Comparison of ENCODE assay signal across 16 cellular contexts in the genomic region with DNA sequence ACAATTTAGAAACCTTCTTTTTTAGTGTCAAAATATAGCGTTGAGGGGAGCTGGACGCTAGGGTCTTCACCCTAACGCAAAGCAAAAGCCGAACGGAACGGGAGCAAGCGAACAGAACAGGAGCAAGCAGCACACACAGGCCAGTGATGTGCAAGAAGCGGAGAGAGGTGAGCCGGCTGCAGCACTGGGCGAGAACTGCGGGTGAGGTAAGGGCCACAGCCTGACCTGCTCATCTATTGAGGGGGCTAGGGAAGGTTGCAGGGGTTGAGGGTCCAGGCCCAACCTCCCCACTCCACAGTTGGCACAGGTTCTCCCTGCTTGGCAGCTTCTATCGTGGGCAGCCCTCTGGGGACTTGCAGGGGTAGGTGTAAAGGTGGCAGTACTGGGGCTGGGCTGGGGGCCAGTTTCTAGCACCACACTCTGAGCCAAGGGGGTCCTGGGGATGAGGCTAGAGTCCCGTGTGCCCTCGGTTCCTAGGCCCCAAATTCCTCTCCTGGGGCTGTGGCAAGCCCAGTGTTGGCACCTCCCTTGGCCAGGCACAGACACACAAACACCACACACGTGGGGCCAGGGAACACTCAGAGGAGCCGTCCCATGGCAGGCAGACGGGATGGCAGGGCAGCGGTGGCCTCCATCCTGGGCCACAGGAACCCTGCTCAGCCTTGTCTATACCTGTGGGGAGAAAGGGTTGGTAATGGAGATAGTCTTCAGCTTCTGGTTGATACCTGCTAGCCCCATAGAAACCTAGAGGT. TPM values are rescaled to one million over a fixed set of nuclear protein-coding genes. Genes with fewer than 3 reads are reported as not detected.
A peak's percentile ranks its signal among the peaks of the same experiment; 100 is the strongest.
DNase-seq lines count a peak whose midpoint lies in the region; ATAC-seq and TF ChIP-seq lines count a peak whose summit lies in the region.
"Had no signal": no experiment of that assay in that cellular context is flagged by ENCODE, and none has a peak within 500 bp of the region (broad histone marks: within the 10 kb centered on the region; RNA-seq: fewer than 3 reads in every experiment).

No MANE protein-coding gene starts in this region.

- H3K79me2 ChIP-seq in mesendoderm (ENCODE audit: control insufficient read depth, insufficient read depth, low read length) = no peaks in the 10 kb centered on the region

- intact Hi-C loops in adrenal gland (cut with DNase I) = loop anchor here in 1 of 2 donors (10.0 kb wide), 1 partner anchor 55 kb away; a partner anchor contains a TSS
- intact Hi-C loops in stomach (cut with DNase I; ENCODE audit: low total_unique reads) = loop anchor here (5.0 to 10.0 kb wide), 2 partner anchors 48 to 65 kb away; a partner anchor contains a TSS
- intact Hi-C loops in uterus (cut with DNase I; ENCODE audit: low total_unique reads) = loop anchor here (5.0 kb wide), 1 partner anchor 38 kb away; no protein-coding TSS in a partner anchor

- H3K9me3 Mint-ChIP-seq in activated naive CD4-positive, alpha-beta T cell treated with anti-CD3 and anti-CD28 coated beads, Interleukin-2, amount 50 U/mL, for 24 hours = no peaks in the 10 kb centered on the region
- H3K9me3 Mint-ChIP-seq: activated naive CD4-positive, alpha-beta T cell treated with anti-CD3 and anti-CD28 coated beads for 36 hours; central memory CD8-positive, alpha-beta T cell had no signal

- no peak overlapping the region for H3K4ac ChIP-seq in mesendoderm (ENCODE audit: low read depth, low read length)

- no peak overlapping the region for H3K18ac ChIP-seq in mesendoderm (ENCODE audit: low read length)

- DNase-seq in activated naive CD4-positive, alpha-beta T cell (lab: John Stamatoyannopoulos, UW) = no peak
- DNase-seq in adrenal gland (no peak), mesendoderm (no peak), stomach (no peak), uterus (no peak), foreskin keratinocyte (no peak)
- DNase-seq: activated naive CD4-positive, alpha-beta T cell treated with anti-CD3 and anti-CD28 coated beads for 36 hours; DMS153; left ventricle myocardium superior; MG63; NCI-H774; RPMI8226 had no signal

- no peak overlapping the region for H2AK5ac ChIP-seq in mesendoderm (ENCODE audit: low read length)

- no peak overlapping the region for H2BK120ac ChIP-seq in mesendoderm (ENCODE audit: low read depth, low read length)

- ATAC-seq in HG03135 (IDR thresholded peaks at IDR 0.05; ENCODE audit: unreplicated experiment) (no peak), foreskin keratinocyte (no peak)

- H3K36me3 ChIP-seq in adrenal gland (replicated peaks in 1 of 2) (peaks cover 0 to 60% of the 10 kb centered on the region in 2 donors), mesendoderm (ENCODE audit: control insufficient read depth, insufficient read depth, low read length) (peaks cover 1% of the 10 kb centered on the region), stomach (peaks cover 63 to 71% (median 65%) of the 10 kb centered on the region in 4 donors), uterus (no peaks in the 10 kb centered on the region)

- no peak overlapping the region for H3K4me2 ChIP-seq in mesendoderm (ENCODE audit: low read length)

- no peak overlapping the region for H2BK5ac ChIP-seq in mesendoderm (ENCODE audit: low read length)

- peak overlapping the region; percentile 79 for H3K4me3 Mint-ChIP-seq in activated naive CD4-positive, alpha-beta T cell treated with anti-CD3 and anti-CD28 coated beads, Interleukin-2, amount 50 U/mL, for 24 hours

- H3K9me3 ChIP-seq in adrenal gland (replicated peaks in 1 of 3) (no peaks in the 10 kb centered on the region), stomach (no peaks in the 10 kb centered on the region), uterus (no peaks in the 10 kb centered on the region)
- H3K9me3 ChIP-seq: MG63 had no signal

- TF ChIP-seq CTCF in adrenal gland (IDR thresholded peaks at IDR 0.05) = no peak
- TF ChIP-seq CTCF in stomach (IDR thresholded peaks at IDR 0.05) = no peak
- no peak for TF ChIP-seq CTCF in uterus (IDR thresholded peaks at IDR 0.05)
- no peak for TF ChIP-seq CTCF in foreskin keratinocyte (conservative IDR thresholded peaks at IDR 0.05)

- H3K27me3 Mint-ChIP-seq in activated naive CD4-positive, alpha-beta T cell treated with anti-CD3 and anti-CD28 coated beads, Interleukin-2, amount 50 U/mL, for 24 hours = no peaks in the 10 kb centered on the region
- H3K27me3 Mint-ChIP-seq: central memory CD8-positive, alpha-beta T cell had no signal

- no peak overlapping the region for H3K27ac Mint-ChIP-seq in activated naive CD4-positive, alpha-beta T cell treated with anti-CD3 and anti-CD28 coated beads, Interleukin-2, amount 50 U/mL, for 24 hours

- H3K36me3 Mint-ChIP-seq in activated naive CD4-positive, alpha-beta T cell treated with anti-CD3 and anti-CD28 coated beads, Interleukin-2, amount 50 U/mL, for 24 hours = peaks cover 10% of the 10 kb centered on the region

- no peak overlapping the region for H4K5ac ChIP-seq in mesendoderm (ENCODE audit: low read length)

- H3K9ac ChIP-seq in mesendoderm (ENCODE audit: low read length) = peak overlapping the region; percentile 96

- peak overlapping the region; percentile 39 for H3K56ac ChIP-seq in mesendoderm (ENCODE audit: low read length)

- no peak overlapping the region for H2BK15ac ChIP-seq in mesendoderm (replicated peaks; ENCODE audit: low read depth)

- peaks cover 17% of the 10 kb centered on the region for H3K4me1 Mint-ChIP-seq in activated naive CD4-positive, alpha-beta T cell treated with anti-CD3 and anti-CD28 coated beads, Interleukin-2, amount 50 U/mL, for 24 hours

- H3K4me1 ChIP-seq in adrenal gland (replicated peaks in 1 of 2) = peaks cover 23 to 30% of the 10 kb centered on the region in 2 donors
- peaks cover 2% of the 10 kb centered on the region for H3K4me1 ChIP-seq in mesendoderm (ENCODE audit: control insufficient read depth, low read depth, low read length)
- peaks cover 25 to 49% (median 39%) of the 10 kb centered on the region in 4 donors for H3K4me1 ChIP-seq in stomach
- peaks cover 0 to 11% of the 10 kb centered on the region in 2 donors for H3K4me1 ChIP-seq in uterus
- peaks cover 4% of the 10 kb centered on the region for H3K4me1 ChIP-seq in foreskin keratinocyte

- H3K4me3 ChIP-seq in adrenal gland (no peak overlapping the region), mesendoderm (ENCODE audit: low read length) (no peak overlapping the region), stomach (peak overlapping the region in 1 of 4 donors; percentile 69), uterus (no peak overlapping the region)

- H3K79me1 ChIP-seq in mesendoderm (ENCODE audit: low read length) = peaks cover 6% of the 10 kb centered on the region

- no peak for TF ChIP-seq EP300 in stomach (IDR thresholded peaks at IDR 0.05)

- TF ChIP-seq POLR2A in adrenal gland (IDR thresholded peaks at IDR 0.05) (no peak), stomach (IDR thresholded peaks at IDR 0.05) (no peak), uterus (IDR thresholded peaks at IDR 0.05) (no peak)

- no peak overlapping the region for H4K8ac ChIP-seq in mesendoderm (ENCODE audit: low read depth, low read length)

- H3K27ac ChIP-seq in adrenal gland (peak overlapping the region in 3 of 5 donors; percentile 92 to 97 (median 95)), mesendoderm (ENCODE audit: low read depth, low read length) (no peak overlapping the region), stomach (peak overlapping the region in 4 of 5 donors; percentile 89 to 95 (median 94)), uterus (peak overlapping the region in 1 of 2 donors; percentile 61), foreskin keratinocyte (no peak overlapping the region)

- H3K27me3 ChIP-seq in adrenal gland (no peaks in the 10 kb centered on the region), mesendoderm (ENCODE audit: insufficient read depth, low read length, poor library complexity) (no peaks in the 10 kb centered on the region), stomach (no peaks in the 10 kb centered on the region), uterus (no peaks in the 10 kb centered on the region), foreskin keratinocyte (no peaks in the 10 kb centered on the region)
- H3K27me3 ChIP-seq: hepatocyte, MG63 had no signal

- 91 to 93% (median 92%) methylated on average over 15 to 18 of the region's 18 CpGs for WGBS in adrenal gland, 4 donors
- no CpG with 5 or more reads among the region's 18 CpGs for WGBS in mesendoderm (ENCODE audit: extremely low coverage, insufficient coverage, low lambda C conversion rate)
- WGBS in stomach, 5 donors = 87 to 92% (median 90%) methylated on average over 17 to 18 of the region's 18 CpGs

- H3K23ac ChIP-seq in mesendoderm (ENCODE audit: low read length) = no peak overlapping the region

RNA-seq across cellular contexts. Expression of a gene that starts 1.2 kb away (rescaled TPM):
- total RNA-seq in adrenal gland (10 to 100 TPM; 10.1 to 43.2 (median 24.5) TPM), stomach (10 to 100 TPM in 4 of 5 donors, 1 to 10 TPM in 1; 8.2 to 41.5 (median 29.5) TPM), uterus (10 to 100 TPM in 3 of 4 donors, 1 to 10 TPM in 1; 7.1 to 37.6 (median 27.7) TPM), foreskin keratinocyte (9.5 and 11.4 TPM in 2 replicates)
- polyA plus RNA-seq in adrenal gland (10 to 100 TPM; 22.4 to 73.3 (median 71.2) TPM), stomach (10 to 100 TPM in 2 of 3 donors, 1 to 10 TPM in 1; 8.4 to 47.8 (median 14.5) TPM), foreskin keratinocyte (11.5 and 14.8 TPM in 2 replicates)
- polyA plus RNA-seq in mesendoderm (2013, experiment 1 of 2) = 13.4 TPM
- polyA plus RNA-seq in mesendoderm (2013, experiment 2 of 2) = 13.1 TPM

RNA-seq across cellular contexts. Expression of a gene that starts 9.5 kb away (rescaled TPM):
- 10 to 100 TPM; 48.4 to 73.1 (median 61.1) TPM for total RNA-seq in adrenal gland
- 10 to 100 TPM; 13.0 to 37.6 (median 26.5) TPM for polyA plus RNA-seq in adrenal gland
- polyA plus RNA-seq in mesendoderm (2013, experiment 1 of 2) = 26.5 TPM
- polyA plus RNA-seq in mesendoderm (2013, experiment 2 of 2) = 26.9 TPM
- total RNA-seq in stomach = 100 to 1,000 TPM in 1 of 5 donors, 10 to 100 TPM in 3, 1 to 10 TPM in 1; 1.4 to 100 (median 23.1) TPM
- 10 to 100 TPM in 1 of 3 donors, 1 to 10 TPM in 2; 6.3 to 13.5 (median 7.2) TPM for polyA plus RNA-seq in stomach
- total RNA-seq in uterus = 10 to 100 TPM; 21.5 to 53.5 (median 45.9) TPM
- total RNA-seq in foreskin keratinocyte = 32.3 and 39.2 TPM in 2 replicates
- 24.8 and 25.0 TPM in 2 replicates for polyA plus RNA-seq in foreskin keratinocyte

RNA-seq across cellular contexts. Expression of a gene that starts 9.6 kb away (rescaled TPM):
- 10 to 100 TPM; 11.5 to 60.1 (median 37.6) TPM for total RNA-seq in adrenal gland
- polyA plus RNA-seq in adrenal gland = 10 to 100 TPM; 15.0 to 93.1 (median 50.4) TPM
- polyA plus RNA-seq in mesendoderm (2013, experiment 1 of 2) = 19.4 TPM
- polyA plus RNA-seq in mesendoderm (2013, experiment 2 of 2) = 19.2 TPM
- total RNA-seq in stomach = 100 to 1,000 TPM in 3 of 5 donors, 10 to 100 TPM in 2; 33.9 to 263 (median 138) TPM
- polyA plus RNA-seq in stomach = 10 to 100 TPM; 27.8 to 36.6 (median 33.4) TPM
- 10 to 100 TPM; 31.8 to 57.6 (median 38.7) TPM for total RNA-seq in uterus
- total RNA-seq in foreskin keratinocyte = 26.6 and 27.0 TPM in 2 replicates
- polyA plus RNA-seq in foreskin keratinocyte = 19.5 and 20.0 TPM in 2 replicates

RNA-seq across cellular contexts. Expression of a gene that starts 13.4 kb away (rescaled TPM):
- 100 to 1,000 TPM in 1 of 8 donors, 10 to 100 TPM in 7; 29.8 to 156 (median 34.9) TPM for total RNA-seq in adrenal gland
- 10 to 100 TPM; 24.7 to 85.5 (median 48.3) TPM for polyA plus RNA-seq in adrenal gland
- polyA plus RNA-seq in mesendoderm (2013, experiment 1 of 2) = 15.2 TPM
- polyA plus RNA-seq in mesendoderm (2013, experiment 2 of 2) = 16.0 TPM
- total RNA-seq in stomach = 10 to 100 TPM; 21.3 to 79.7 (median 33.8) TPM
- polyA plus RNA-seq in stomach = 10 to 100 TPM; 45.0 to 81.3 (median 46.6) TPM
- 100 to 1,000 TPM in 1 of 4 donors, 10 to 100 TPM in 3; 21.7 to 212 (median 45.2) TPM for total RNA-seq in uterus
- 36.3 and 41.1 TPM in 2 replicates for total RNA-seq in foreskin keratinocyte
- polyA plus RNA-seq in foreskin keratinocyte = 44.6 and 53.1 TPM in 2 replicates

RNA-seq across cellular contexts. Expression of a gene that starts 25.3 kb away (rescaled TPM):
- total RNA-seq in adrenal gland = 10 to 100 TPM in 6 of 8 donors, 1 to 10 TPM in 2; 6.3 to 25.0 (median 14.5) TPM
- polyA plus RNA-seq in adrenal gland = 10 to 100 TPM; 12.6 to 18.1 (median 14.9) TPM
- polyA plus RNA-seq in mesendoderm (2013, experiment 1 of 2) = 1.7 TPM
- polyA plus RNA-seq in mesendoderm (2013, experiment 2 of 2) = 1.2 TPM
- total RNA-seq in stomach = 10 to 100 TPM in 1 of 5 donors, 1 to 10 TPM in 2, under 1 TPM in 1, not detected in 1; 0.58 to 31.4 (median 4.5) TPM
- 1 to 10 TPM; 2.6 to 4.9 (median 2.6) TPM for polyA plus RNA-seq in stomach
- total RNA-seq in uterus = 10 to 100 TPM in 2 of 4 donors, 1 to 10 TPM in 2; 8.2 to 20.7 (median 10.9) TPM
- 5.0 and 6.8 TPM in 2 replicates for total RNA-seq in foreskin keratinocyte
- polyA plus RNA-seq in foreskin keratinocyte = 4.0 and 5.5 TPM in 2 replicates

Comparison
In these comparisons a context has a peak if more than half of its experiments do, and no peak if none do; other contexts are left out.
1. H3K27ac ChIP-seq: peak in adrenal gland (3 of 5) and stomach (4 of 5); none in mesendoderm (single experiment) and foreskin keratinocyte (single experiment).